In genomic region chr2:73243884-73244570, GRCh38 we compare ENCODE assay signal across 11 cellular contexts. TPM values are rescaled to one million over a fixed set of nuclear protein-coding genes. Genes with fewer than 3 reads are reported as not detected.
DNase-seq lines count a peak whose midpoint lies in the region; ATAC-seq and TF ChIP-seq lines count a peak whose summit lies in the region.
"Had no signal": no experiment of that assay in that cellular context is flagged by ENCODE, and none has a peak within 500 bp of the region (broad histone marks: within the 10 kb centered on the region; RNA-seq: fewer than 3 reads in every experiment).

No MANE protein-coding gene starts in this region.

- 36 to 56% (median 39%) methylated on average over 5 of the region's 5 CpGs for WGBS in stomach, 5 donors

- no peak for TF ChIP-seq EP300 in stomach (IDR thresholded peaks at IDR 0.05)

- no peak for TF ChIP-seq CTCF in stomach (IDR thresholded peaks at IDR 0.05)

- no peaks in the 10 kb centered on the region for H3K27me3 ChIP-seq in stomach

- no peaks in the 10 kb centered on the region for H3K9me3 ChIP-seq in stomach

- peak; percentile 92 for DNase-seq in DMS 273 (lab: John Stamatoyannopoulos, UW; ENCODE audit: unreplicated experiment)
- peak; percentile 97 for DNase-seq in M059J (ENCODE audit: low read depth)
- no peak for DNase-seq in left ventricle myocardium superior
- DNase-seq in NCI-H1092 treated with DMSO at 0.1 percent for 48 hours (lab: John Stamatoyannopoulos, UW), result no peak
- no peak for DNase-seq in stomach
- DNase-seq: T-helper 9 cell had no signal

- peaks cover 21% of the 10 kb centered on the region for H3K4me1 Mint-ChIP-seq in activated naive CD8-positive, alpha-beta T cell (ENCODE audit: low read depth)

- no peaks in the 10 kb centered on the region for H3K27me3 Mint-ChIP-seq in activated naive CD8-positive, alpha-beta T cell

- H3K4me1 ChIP-seq in stomach, result peaks cover 0 to 9% (median 2%) of the 10 kb centered on the region in 4 donors

- TF ChIP-seq POLR2A in stomach (IDR thresholded peaks at IDR 0.05), result no peak

- H3K36me3 Mint-ChIP-seq in activated naive CD8-positive, alpha-beta T cell, result peaks cover 4% of the 10 kb centered on the region

- intact Hi-C loops in left ventricle myocardium superior (cut with micrococcal nuclease), result no loop called here
- intact Hi-C loops in stomach (cut with DNase I; ENCODE audit: low total_unique reads), result no loop called here

- no peak overlapping the region for H3K4me3 ChIP-seq in stomach

- H3K9me3 Mint-ChIP-seq in activated naive CD8-positive, alpha-beta T cell (ENCODE audit: low read depth), result no peaks in the 10 kb centered on the region

- H3K4me3 Mint-ChIP-seq in activated naive CD8-positive, alpha-beta T cell, result no peak overlapping the region

- peak; percentile 81 for ATAC-seq in left ventricle myocardium superior
- ATAC-seq in GM19463 (IDR thresholded peaks at IDR 0.05; ENCODE audit: unreplicated experiment), result no peak
- no peak for ATAC-seq in HG03025 (IDR thresholded peaks at IDR 0.05; ENCODE audit: low FRiP score, unreplicated experiment)

- peak overlapping the region; percentile 61 for H3K27ac Mint-ChIP-seq in activated naive CD8-positive, alpha-beta T cell

- H3K27ac ChIP-seq in stomach, result no peak overlapping the region

- peaks cover 89 to 100% (median 99%) of the 10 kb centered on the region in 4 donors for H3K36me3 ChIP-seq in stomach

RNA-seq across cellular contexts. Expression of gene CCT7, which starts 9.9 kb away (rescaled TPM):
- total RNA-seq in M059J (2014; rRNA removed; shearing (Covaris generic)), result 246 and 380 TPM in 2 replicates
- total RNA-seq in left ventricle myocardium superior, result 216 TPM
- total RNA-seq in stomach, result 100 to 1,000 TPM; 124 to 243 (median 145) TPM
- 100 to 1,000 TPM; 140 to 159 (median 150) TPM for polyA plus RNA-seq in stomach

RNA-seq across cellular contexts. Expression of gene PRADC1, which starts 11.0 kb away (rescaled TPM):
- total RNA-seq in M059J (2014; rRNA removed; shearing (Covaris generic)), result 32.3 and 35.3 TPM in 2 replicates
- total RNA-seq in left ventricle myocardium superior (97.7 TPM), stomach (100 to 1,000 TPM in 1 of 5 donors, 10 to 100 TPM in 2, 1 to 10 TPM in 2; 7.1 to 123 (median 18.7) TPM)
- polyA plus RNA-seq in stomach, result 10 to 100 TPM; 21.5 to 45.9 (median 30.1) TPM

RNA-seq across cellular contexts. Expression of gene SMYD5, which starts 30.0 kb away (rescaled TPM):
- total RNA-seq in M059J (2014; rRNA removed; shearing (Covaris generic)), result 12.8 and 20.5 TPM in 2 replicates
- total RNA-seq in left ventricle myocardium superior (15.4 TPM), stomach (100 to 1,000 TPM in 1 of 5 donors, 10 to 100 TPM in 2, 1 to 10 TPM in 2; 3.5 to 136 (median 12.9) TPM)
- 10 to 100 TPM; 11.3 to 13.1 (median 13.0) TPM for polyA plus RNA-seq in stomach

RNA-seq across cellular contexts. Expression of gene FBXO41, which starts 40.3 kb away (rescaled TPM):
- 1.1 and 2.2 TPM in 2 replicates for total RNA-seq in M059J (2014; rRNA removed; shearing (Covaris generic))
- total RNA-seq in left ventricle myocardium superior (0.69 TPM), stomach (10 to 100 TPM in 1 of 5 donors, 1 to 10 TPM in 3, under 1 TPM in 1; 0.55 to 16.8 (median 4.0) TPM)
- polyA plus RNA-seq in stomach, result 1 to 10 TPM in 1 of 3 donors, under 1 TPM in 2; 0.62 to 1.4 (median 0.80) TPM

RNA-seq across cellular contexts. Expression of gene NOTO, which starts 41.7 kb away (rescaled TPM):
- total RNA-seq in M059J (2014; rRNA removed; shearing (Covaris generic)), result not detected in 2 replicates
- total RNA-seq in left ventricle myocardium superior (not detected), stomach (not detected)
- polyA plus RNA-seq in stomach, result under 1 TPM in 2 of 3 donors, not detected in 1; 0.25 to 0.31 TPM
- total RNA-seq: liver, ureter had no signal
- polyA plus RNA-seq: liver had no signal

Comparison
In these comparisons a context has a peak if more than half of its experiments do, and no peak if none do; other contexts are left out.
1. DNase-seq: peak in DMS 273 (single experiment) and M059J (single experiment); none in left ventricle myocardium superior (single experiment), NCI-H1092 treated with DMSO at 0.1 percent for 48 hours (single experiment) and stomach (single experiment).